Comparison of ENCODE assay signal across 9 cellular contexts in genomic region chr7:156639426-156640256, GRCh38. TPM values are rescaled to one million over a fixed set of nuclear protein-coding genes. Genes with fewer than 3 reads are reported as not detected.
DNase-seq lines count a peak whose midpoint lies in the region; ATAC-seq and TF ChIP-seq lines count a peak whose summit lies in the region.
"Had no signal": no experiment of that assay in that cellular context is flagged by ENCODE, and none has a peak within 500 bp of the region (broad histone marks: within the 10 kb centered on the region; RNA-seq: fewer than 3 reads in every experiment).

No MANE protein-coding gene starts in this region.

- peak overlapping the region; percentile 90 for H3K4me3 ChIP-seq in PC-9
- H3K4me3 ChIP-seq in endodermal cell (ENCODE audit: low read length), result peak overlapping the region; percentile 71

- peaks cover 11% of the 10 kb centered on the region for H3K9me3 Mint-ChIP-seq in endodermal cell
- H3K9me3 Mint-ChIP-seq in natural killer cell, result peaks cover 3% of the 10 kb centered on the region in 2 donors

- POLR2A ChIA-PET in PC-9 (lab: Charles Lee; ENCODE audit: unreplicated experiment), result no interaction called here

- peak overlapping the region; percentile 100 for H2AFZ ChIP-seq in PC-9

- H3K4me3 Mint-ChIP-seq in endodermal cell (peak overlapping the region; percentile 74), natural killer cell (peak overlapping the region; percentile 86)

- WGBS in endodermal cell (ENCODE audit: insufficient coverage in 1 of 2, insufficient read length in 1 of 2), 2 experiments, result 95 to 96% methylated on average over 31 to 52 of the region's 52 CpGs

- peaks cover 11% of the 10 kb centered on the region for H3K4me1 Mint-ChIP-seq in endodermal cell
- H3K4me1 Mint-ChIP-seq in natural killer cell, result peaks cover 15 to 17% of the 10 kb centered on the region in 2 donors

- H3K27ac Mint-ChIP-seq in endodermal cell (peak overlapping the region; percentile 81), natural killer cell (no peak overlapping the region)

- no peaks in the 10 kb centered on the region for H3K27me3 ChIP-seq in PC-9 (ENCODE audit: insufficient read depth, low read depth)
- no peaks in the 10 kb centered on the region for H3K27me3 ChIP-seq in endodermal cell (ENCODE audit: control insufficient read depth, insufficient read depth, low read length, poor library complexity, severe bottlenecking)

- H3K9ac ChIP-seq in endodermal cell (ENCODE audit: extremely low read depth, low read length, poor library complexity, severe bottlenecking), result no peak overlapping the region

- no peaks in the 10 kb centered on the region for H4K20me1 ChIP-seq in PC-9 (ENCODE audit: insufficient read depth)

- H3K4me2 ChIP-seq in PC-9, result peak overlapping the region; percentile 87

- no peak overlapping the region for H3K27ac ChIP-seq in PC-9
- no peak overlapping the region for H3K27ac ChIP-seq in endodermal cell (ENCODE audit: low read depth, low read length)

- 0 out of 2 replicates have a peak, but pooled peaks cover 6% of the 10 kb centered on the region for H3K9me3 ChIP-seq in PC-9 (ENCODE audit: insufficient read depth, low read depth)
- no peaks in the 10 kb centered on the region for H3K9me3 ChIP-seq in endodermal cell (ENCODE audit: control insufficient read depth, low read length)

- H3K4me1 ChIP-seq in PC-9 (replicated peaks; ENCODE audit: insufficient read depth) (peaks cover 8% of the 10 kb centered on the region), endodermal cell (ENCODE audit: control insufficient read depth, insufficient read depth, low read length) (peaks cover 4% of the 10 kb centered on the region)

- intact Hi-C loops in PC-9 (cut with micrococcal nuclease; ENCODE audit: unreplicated experiment) (loop anchor here (10.0 kb wide), 1 partner anchor 835 kb away; no protein-coding TSS in a partner anchor), natural killer cell (cut with micrococcal nuclease) (no loop called here)

- peak; percentile 4 for DNase-seq in activated CD4-positive, CD25-positive, alpha-beta regulatory T cell treated with anti-CD3 and anti-CD28 coated beads, Interleukin-2, amount 50 U/mL, for 16 hours (ENCODE audit: low read depth, low spot score)
- no peak for DNase-seq in activated CD4-positive, CD25-positive, alpha-beta regulatory T cell treated with anti-CD3 and anti-CD28 coated beads, Interleukin-2, amount 50 U/mL, for 72 hours
- DNase-seq in PC-9 (no peak), endodermal cell (no peak), natural killer cell (no peak), iPS-NIHi11 (ENCODE audit: low spot score) (no peak), AG20443 (ENCODE audit: low spot score) (no peak)
- DNase-seq: DND-41 had no signal

- H3K36me3 ChIP-seq in PC-9 (ENCODE audit: low read depth), result no peaks in the 10 kb centered on the region
- no peaks in the 10 kb centered on the region for H3K36me3 ChIP-seq in endodermal cell (ENCODE audit: control insufficient read depth, insufficient read depth, low read length)

- no peak for TF ChIP-seq CTCF in PC-9 (conservative IDR thresholded peaks at IDR 0.05)
- no peak for TF ChIP-seq CTCF in endodermal cell (conservative IDR thresholded peaks at IDR 0.05)
- TF ChIP-seq CTCF in natural killer cell (IDR thresholded peaks at IDR 0.05), result no peak

- no peaks in the 10 kb centered on the region for H3K79me2 ChIP-seq in PC-9 (ENCODE audit: low read depth)

- no peaks in the 10 kb centered on the region for H3F3A ChIP-seq in PC-9 (ENCODE audit: insufficient read depth, low read depth)

- ATAC-seq in natural killer cell (peak in 2 of 3 donors; percentile 2 to 23), GM18520 (IDR thresholded peaks at IDR 0.05; ENCODE audit: unreplicated experiment) (no peak)

- CTCF ChIA-PET in PC-9 (lab: Charles Lee), result no interaction called here

- no peaks in the 10 kb centered on the region for H3K9me2 ChIP-seq in PC-9 (ENCODE audit: insufficient read depth)

- BruUV-seq in PC-9 (replicated peaks; lab: Mats Ljungman, UMichigan), result no TSS peak

- H3K27me3 Mint-ChIP-seq in endodermal cell (ENCODE audit: insufficient read depth) (peaks cover 11% of the 10 kb centered on the region), natural killer cell (ENCODE audit: low read depth in 2 of 2) (peaks cover 33 to 73% of the 10 kb centered on the region in 2 donors)

- H3K36me3 Mint-ChIP-seq in endodermal cell (ENCODE audit: low read depth) (peaks cover 7% of the 10 kb centered on the region), natural killer cell (peaks cover 7% of the 10 kb centered on the region)

RNA-seq across cellular contexts. Expression of gene RNF32, which starts 0.9 kb away (rescaled TPM):
- 2.2 and 2.7 TPM in 2 replicates for total RNA-seq in PC-9 (2021)
- total RNA-seq in endodermal cell, result 1 to 10 TPM; 1.1 to 2.5 TPM
- 1.4 TPM for polyA plus RNA-seq in endodermal cell (2013, experiment 1 of 2)
- 2.0 TPM for polyA plus RNA-seq in endodermal cell (2013, experiment 2 of 2)
- under 1 TPM in 1 of 3 donors, not detected in 2; 0.80 TPM for total RNA-seq in natural killer cell
